8 cellular contexts compared by ENCODE assay signal in the genomic region with DNA sequence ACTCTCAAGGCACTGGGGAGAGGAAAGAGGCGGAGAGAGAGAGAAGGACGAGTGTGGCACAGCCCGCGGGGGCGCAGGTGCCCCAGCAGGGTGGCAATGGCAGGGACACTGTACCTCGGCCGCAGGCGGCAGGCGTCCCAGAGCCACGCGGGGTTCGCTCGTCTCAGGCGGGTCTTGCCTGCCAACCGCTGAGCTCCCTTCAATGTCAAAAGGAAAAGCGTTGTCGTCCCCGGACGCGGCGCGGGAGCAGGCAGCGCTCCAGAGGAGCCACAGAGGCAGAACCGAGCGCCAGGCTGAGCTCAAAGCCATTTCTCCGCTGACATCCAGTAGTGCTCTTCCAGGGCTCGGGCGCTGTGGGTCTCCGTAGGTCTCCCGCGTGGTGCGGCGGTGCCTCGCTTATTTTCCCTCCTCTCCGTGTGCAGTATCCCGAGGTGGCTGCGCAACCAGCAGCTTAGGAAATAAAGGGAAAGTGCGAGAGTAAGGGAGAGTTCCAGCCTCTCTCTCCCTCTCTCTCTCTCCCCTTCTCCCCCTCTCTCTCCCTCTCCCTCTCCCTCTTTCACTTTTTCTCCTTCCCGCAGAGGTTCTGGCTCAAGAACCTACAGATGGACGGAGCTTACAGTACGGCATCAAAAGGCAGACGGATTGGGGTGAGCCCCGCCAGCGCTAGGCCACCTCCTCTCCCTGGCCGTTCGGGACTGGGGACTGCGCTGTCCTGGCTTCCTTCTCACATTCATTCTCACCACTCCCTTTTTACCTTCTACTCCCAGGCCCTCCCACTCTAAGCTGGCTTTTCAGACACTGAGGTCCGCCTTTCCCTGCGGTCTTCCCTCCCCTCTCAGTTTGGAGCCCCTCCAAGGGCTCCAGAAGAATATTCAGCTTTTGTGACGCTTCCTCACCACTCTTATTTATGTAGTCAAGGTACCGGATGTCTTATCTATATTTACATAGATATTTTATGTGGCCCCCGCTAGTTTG. TPM values are rescaled to one million over a fixed set of nuclear protein-coding genes. Genes with fewer than 3 reads are reported as not detected.
DNase-seq lines count a peak whose midpoint lies in the region; ATAC-seq, FAIRE-seq and TF ChIP-seq lines count a peak whose summit lies in the region.

A gene with protein sequence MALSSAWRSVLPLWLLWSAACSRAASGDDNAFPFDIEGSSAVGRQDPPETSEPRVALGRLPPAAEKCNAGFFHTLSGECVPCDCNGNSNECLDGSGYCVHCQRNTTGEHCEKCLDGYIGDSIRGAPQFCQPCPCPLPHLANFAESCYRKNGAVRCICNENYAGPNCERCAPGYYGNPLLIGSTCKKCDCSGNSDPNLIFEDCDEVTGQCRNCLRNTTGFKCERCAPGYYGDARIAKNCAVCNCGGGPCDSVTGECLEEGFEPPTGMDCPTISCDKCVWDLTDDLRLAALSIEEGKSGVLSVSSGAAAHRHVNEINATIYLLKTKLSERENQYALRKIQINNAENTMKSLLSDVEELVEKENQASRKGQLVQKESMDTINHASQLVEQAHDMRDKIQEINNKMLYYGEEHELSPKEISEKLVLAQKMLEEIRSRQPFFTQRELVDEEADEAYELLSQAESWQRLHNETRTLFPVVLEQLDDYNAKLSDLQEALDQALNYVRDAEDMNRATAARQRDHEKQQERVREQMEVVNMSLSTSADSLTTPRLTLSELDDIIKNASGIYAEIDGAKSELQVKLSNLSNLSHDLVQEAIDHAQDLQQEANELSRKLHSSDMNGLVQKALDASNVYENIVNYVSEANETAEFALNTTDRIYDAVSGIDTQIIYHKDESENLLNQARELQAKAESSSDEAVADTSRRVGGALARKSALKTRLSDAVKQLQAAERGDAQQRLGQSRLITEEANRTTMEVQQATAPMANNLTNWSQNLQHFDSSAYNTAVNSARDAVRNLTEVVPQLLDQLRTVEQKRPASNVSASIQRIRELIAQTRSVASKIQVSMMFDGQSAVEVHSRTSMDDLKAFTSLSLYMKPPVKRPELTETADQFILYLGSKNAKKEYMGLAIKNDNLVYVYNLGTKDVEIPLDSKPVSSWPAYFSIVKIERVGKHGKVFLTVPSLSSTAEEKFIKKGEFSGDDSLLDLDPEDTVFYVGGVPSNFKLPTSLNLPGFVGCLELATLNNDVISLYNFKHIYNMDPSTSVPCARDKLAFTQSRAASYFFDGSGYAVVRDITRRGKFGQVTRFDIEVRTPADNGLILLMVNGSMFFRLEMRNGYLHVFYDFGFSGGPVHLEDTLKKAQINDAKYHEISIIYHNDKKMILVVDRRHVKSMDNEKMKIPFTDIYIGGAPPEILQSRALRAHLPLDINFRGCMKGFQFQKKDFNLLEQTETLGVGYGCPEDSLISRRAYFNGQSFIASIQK (N-terminal part only) (minus strand): TSS at position 726 of the 975 bp plus-strand sequence. CDS start 417 bp downstream, at position 309.

- no peaks in the 10 kb centered on the region for H3K36me3 ChIP-seq in SJSA1

- peak within 1 kb of the TSS; percentile 97 for H3K4me3 ChIP-seq in AG10803 (ENCODE audit: low read length)
- peak within 1 kb of the TSS; percentile 48 for H3K4me3 ChIP-seq in SJSA1

- H3K27ac ChIP-seq in SJSA1: no peak within 1 kb of the TSS

- intact Hi-C loops in left colon (cut with DNase I, micrococcal nuclease): loop anchor here in 1 of 2 donors (10.0 kb wide), 1 partner anchor 69 kb away; no protein-coding TSS in a partner anchor

- H3K27me3 ChIP-seq in SJSA1 (replicated peaks): no peaks in the 10 kb centered on the region

- no peaks in the 10 kb centered on the region for H3K9me3 ChIP-seq in SJSA1 (replicated peaks)

- DNase-seq in AG10803 (ENCODE audit: low read depth): peak; percentile 79
- peak; percentile 25 for DNase-seq in H4 (ENCODE audit: low spot score)
- peak; percentile 49 to 54 for DNase-seq in SJSA1 (ENCODE audit: low read depth in 1 of 2, low spot score in 2 of 2)
- DNase-seq in dermis blood vessel endothelial cell: peak; percentile 83
- DNase-seq in left colon: peak in 1 of 2 donors; percentile 18
- DNase-seq in stimulated activated CD8-positive, alpha-beta memory T cell treated with anti-CD3 and anti-CD28 coated beads, Interleukin-4, amount 100 ng/mL, for 48 hours: peak; percentile 34
- no peak for DNase-seq in GM12892 (ENCODE audit: insufficient read length)
- DNase-seq in NCI-H1694 treated with DMSO at 0.1 percent for 48 hours (lab: John Stamatoyannopoulos, UW): no peak

- no peak for FAIRE-seq in GM12892 (lab: Jason Lieb, UNC)

- peak; percentile 36 for ATAC-seq in left colon

- no peak for TF ChIP-seq CTCF in AG10803 (conservative IDR thresholded peaks at IDR 0.05; ENCODE audit: low read length)

- TF ChIP-seq POLR2A in GM12892 (IDR thresholded peaks at IDR 0.05; ENCODE audit: low read depth, low read length): no peak

- peaks cover 18% of the 10 kb centered on the region for H3K4me1 ChIP-seq in SJSA1 (replicated peaks)

RNA-seq across cellular contexts. Expression of the gene that starts here (rescaled TPM):
- 16.4 and 18.4 TPM in 2 replicates for total RNA-seq in H4 (2014; rRNA removed; shearing (Covaris generic))
- total RNA-seq in SJSA1 (2014; rRNA removed; shearing (Covaris generic)): 0.53 and 1.8 TPM in 2 replicates
- total RNA-seq in dermis blood vessel endothelial cell (661 and 842 TPM in 2 replicates), left colon (10 to 100 TPM; 12.4 to 31.8 TPM)
- not detected for polyA plus RNA-seq in GM12892 (2012; ENCODE audit: missing spikeins)

Comparison
In these comparisons a context has a peak if more than half of its experiments do, and no peak if none do; other contexts are left out.
1. RNA of the gene that starts here (total RNA-seq): 661 to 842 TPM in dermis blood vessel endothelial cell; 12.4 to 31.8 TPM in left colon, 16.4 to 18.4 TPM in H4 and 0.53 to 1.8 TPM in SJSA1; every median in the first group is over 10 times any median in the second.
2. DNase-seq: peak in AG10803 (single experiment), H4 (single experiment), SJSA1 (2 of 2), dermis blood vessel endothelial cell (single experiment) and stimulated activated CD8-positive, alpha-beta memory T cell treated with anti-CD3 and anti-CD28 coated beads, Interleukin-4, amount 100 ng/mL, for 48 hours (single experiment); none in GM12892 (single experiment) and NCI-H1694 treated with DMSO at 0.1 percent for 48 hours (single experiment).